ENCODE assay signal across 12 cellular contexts in genomic region chr18:21672868-21673267, GRCh38. TPM values are rescaled to one million over a fixed set of nuclear protein-coding genes. Genes with fewer than 3 reads are reported as not detected.
DNase-seq lines count a peak whose midpoint lies in the region; ATAC-seq and TF ChIP-seq lines count a peak whose summit lies in the region.
"Had no signal": no experiment of that assay in that cellular context is flagged by ENCODE, and none has a peak within 500 bp of the region (broad histone marks: within the 10 kb centered on the region; RNA-seq: fewer than 3 reads in every experiment).

No MANE protein-coding gene starts in this region.

- no peaks in the 10 kb centered on the region for H3K27me3 ChIP-seq in colonic mucosa

- no TSS peak for BruUV-seq in Calu3 (replicated peaks; lab: Mats Ljungman, UMichigan)

- DNase-seq in Calu3, result peak; percentile 79
- DNase-seq in NCI-H226, result peak; percentile 92
- peak; percentile 51 for DNase-seq in colonic mucosa
- DNase-seq in mucosa of descending colon, result peak in 2 of 3 donors; percentile 60 to 73
- no peak for DNase-seq in NCI-H2227 (lab: John Stamatoyannopoulos, UW; ENCODE audit: unreplicated experiment)
- DNase-seq in T-helper 9 cell, result no peak
- DNase-seq in NCI-H510A (lab: John Stamatoyannopoulos, UW), result no peak
- no peak for DNase-seq in lower leg skin (ENCODE audit: low spot score in 2 of 2)
- DNase-seq: activated T-cell treated with anti-CD3 and anti-CD28 coated beads, Interleukin-2, amount 50 U/mL, for 48 hours; endodermal cell; naive thymus-derived CD4-positive, alpha-beta T cell had no signal

- peaks cover 59% of the 10 kb centered on the region for H3K4me1 Mint-ChIP-seq in Calu3 (ENCODE audit: low read depth, unreplicated experiment)

- no peak overlapping the region for H3K4me3 Mint-ChIP-seq in Calu3 (ENCODE audit: low read depth, unreplicated experiment)
- H3K4me3 Mint-ChIP-seq: endodermal cell; naive thymus-derived CD4-positive, alpha-beta T cell had no signal

- H3K27ac Mint-ChIP-seq in Calu3 (ENCODE audit: unreplicated experiment), result peak overlapping the region; percentile 69
- H3K27ac Mint-ChIP-seq: endodermal cell had no signal

- no peaks in the 10 kb centered on the region for H3K36me3 ChIP-seq in colonic mucosa
- H3K36me3 ChIP-seq in mucosa of descending colon (ENCODE audit: low read depth), result no peaks in the 10 kb centered on the region

- H3K4me1 ChIP-seq in colonic mucosa (no peaks in the 10 kb centered on the region), mucosa of descending colon (ENCODE audit: low read depth) (peaks cover 14% of the 10 kb centered on the region)

- no peaks in the 10 kb centered on the region for H3K9me3 Mint-ChIP-seq in Calu3 (ENCODE audit: low read depth, unreplicated experiment)
- H3K9me3 Mint-ChIP-seq: endodermal cell; naive thymus-derived CD4-positive, alpha-beta T cell had no signal

- H3K4me3 ChIP-seq in colonic mucosa (no peak overlapping the region), mucosa of descending colon (no peak overlapping the region), lower leg skin (ENCODE audit: low read depth, poor library complexity, severe bottlenecking) (no peak overlapping the region)

- no peaks in the 10 kb centered on the region for H3K27me3 Mint-ChIP-seq in Calu3 (ENCODE audit: unreplicated experiment)
- H3K27me3 Mint-ChIP-seq: naive thymus-derived CD4-positive, alpha-beta T cell had no signal

- ATAC-seq in mucosa of descending colon, result peak; percentile 85
- ATAC-seq: naive thymus-derived CD4-positive, alpha-beta T cell had no signal

- no peak for TF ChIP-seq POLR2A in lower leg skin (IDR thresholded peaks at IDR 0.05)

- H3K9me3 ChIP-seq in colonic mucosa (no peaks in the 10 kb centered on the region), mucosa of descending colon (no peaks in the 10 kb centered on the region)
- H3K9me3 ChIP-seq: Caco-2 had no signal

- TF ChIP-seq CTCF in Calu3 (IDR thresholded peaks at IDR 0.05; ENCODE audit: unreplicated experiment) (no peak), colonic mucosa (IDR thresholded peaks at IDR 0.05) (no peak), mucosa of descending colon (IDR thresholded peaks at IDR 0.05) (no peak), lower leg skin (IDR thresholded peaks at IDR 0.05) (no peak)

- H3K36me3 Mint-ChIP-seq in Calu3 (ENCODE audit: insufficient read depth, unreplicated experiment), result peaks cover 23% of the 10 kb centered on the region

- CTCF ChIA-PET in Calu3 (lab: Charles Lee), result interaction anchor here (0.7 kb wide), 1 partner anchor 24 kb away, joined by 3 read pairs; no protein-coding TSS in a partner anchor

- peak overlapping the region; percentile 27 for H3K27ac ChIP-seq in colonic mucosa

- H3K9ac ChIP-seq in colonic mucosa (ENCODE audit: low read depth in 2 of 2, low read length in 2 of 2), result no peak overlapping the region

- intact Hi-C loops in Calu3 (cut with micrococcal nuclease; ENCODE audit: unreplicated experiment) (loop anchor here (5.0 kb wide), 1 partner anchor 69 kb away; the partner anchor contains the start of gene MIB1), colonic mucosa (cut with DNase I) (no loop called here), mucosa of descending colon (cut with DNase I, micrococcal nuclease) (no loop called here), lower leg skin (cut with DNase I; ENCODE audit: low total_unique reads) (no loop called here)

- 51 to 63% methylated on average over 3 of the region's 3 CpGs for WGBS in lower leg skin, 2 donors

RNA-seq across cellular contexts. Expression of gene ABHD3, which starts 31.7 kb away (rescaled TPM):
- total RNA-seq in Calu3 (2022), result 43.5 and 45.3 TPM in 2 replicates
- total RNA-seq in colonic mucosa, result 100 to 1,000 TPM in 1 of 2 donors, 10 to 100 TPM in 1; 69.3 to 105 TPM
- total RNA-seq in mucosa of descending colon, result 100 to 1,000 TPM in 2 of 3 donors, 10 to 100 TPM in 1; 82.7 to 160 (median 150) TPM
- 1 to 10 TPM; 4.9 to 9.5 (median 5.1) TPM for total RNA-seq in lower leg skin

Comparison
In these comparisons a context has a peak if more than half of its experiments do, and no peak if none do; other contexts are left out.
1. DNase-seq: peak in Calu3 (single experiment), NCI-H226 (single experiment), colonic mucosa (single experiment) and mucosa of descending colon (2 of 3); none in NCI-H2227 (single experiment), T-helper 9 cell (single experiment), NCI-H510A (single experiment) and lower leg skin (0 of 2).